In genomic region chr14:68794856-68795601, GRCh38 we compare ENCODE assay signal across 8 cellular contexts. TPM values are rescaled to one million over a fixed set of nuclear protein-coding genes. Genes with fewer than 3 reads are reported as not detected.
DNase-seq lines count a peak whose midpoint lies in the region; ATAC-seq and TF ChIP-seq lines count a peak whose summit lies in the region.

No MANE protein-coding gene starts in this region.

- H3K4me1 ChIP-seq in mucosa of descending colon (ENCODE audit: low read depth) = peaks cover 2% of the 10 kb centered on the region
- peaks cover 5 to 10% of the 10 kb centered on the region in 2 donors for H3K4me1 ChIP-seq in thoracic aorta (ENCODE audit: control insufficient read depth in 1 of 2, low read depth in 2 of 2)

- H3K27me3 Mint-ChIP-seq in activated CD4-positive, alpha-beta T cell treated with anti-CD3 and anti-CD28 coated beads, Interleukin-2, amount 10 ng/mL, durations not matched to agents 7 days and 5 days = peaks cover 2% of the 10 kb centered on the region

- intact Hi-C loops in mucosa of descending colon (cut with DNase I, micrococcal nuclease) = loop anchor here in 1 of 2 donors (5.0 to 10.0 kb wide), 2 partner anchors 400 to 548 kb away; no protein-coding TSS in a partner anchor

- H3K4me3 Mint-ChIP-seq in activated CD4-positive, alpha-beta T cell treated with anti-CD3 and anti-CD28 coated beads, Interleukin-2, amount 10 ng/mL, durations not matched to agents 7 days and 5 days = peak overlapping the region; percentile 88

- peak overlapping the region; percentile 99 for H3K27ac ChIP-seq in C4-2B
- H3K27ac ChIP-seq in thoracic aorta = peak overlapping the region; percentile 99 to 100

- peaks cover 5% of the 10 kb centered on the region for H3K9me3 Mint-ChIP-seq in activated CD4-positive, alpha-beta T cell treated with anti-CD3 and anti-CD28 coated beads, Interleukin-2, amount 10 ng/mL, durations not matched to agents 7 days and 5 days

- H3K36me3 Mint-ChIP-seq in activated CD4-positive, alpha-beta T cell treated with anti-CD3 and anti-CD28 coated beads, Interleukin-2, amount 10 ng/mL, durations not matched to agents 7 days and 5 days (ENCODE audit: low read depth) = peaks cover 34% of the 10 kb centered on the region

- peak; percentile 39 for DNase-seq in activated CD4-positive, alpha-beta T cell treated with anti-CD3 and anti-CD28 coated beads, Interleukin-2, amount 10 ng/mL, durations not matched to agents 7 days and 5 days
- DNase-seq in epithelial cell of esophagus (ENCODE audit: low read depth) (peak; percentile 65), mucosa of descending colon (peak in 2 of 3 donors; percentile 58 to 66), thoracic aorta (ENCODE audit: low spot score) (no peak), NCI-H2029 treated with DMSO at 0.1 percent for 48 hours (lab: John Stamatoyannopoulos, UW) (no peak), AML-193 (lab: John Stamatoyannopoulos, UW) (no peak)

- H3K27ac Mint-ChIP-seq in activated CD4-positive, alpha-beta T cell treated with anti-CD3 and anti-CD28 coated beads, Interleukin-2, amount 10 ng/mL, durations not matched to agents 7 days and 5 days = peak overlapping the region; percentile 100

- ATAC-seq in HG03439 (IDR thresholded peaks at IDR 0.05; ENCODE audit: unreplicated experiment) = peak; percentile 1
- ATAC-seq in mucosa of descending colon = peak; percentile 1
- peak; percentile 19 for ATAC-seq in thoracic aorta (ENCODE audit: insufficient number of reproducible peaks, low FRiP score, low read depth)

- CTCF ChIA-PET in activated CD4-positive, alpha-beta T cell treated with anti-CD3 and anti-CD28 coated beads, Interleukin-2, amount 10 ng/mL, durations not matched to agents 7 days and 5 days (lab: Charles Lee) = interaction anchor here (1.0 to 2.4 kb wide), 6 partner anchors 9 to 550 kb away, joined by 3 to 17 read pairs (median 4); no protein-coding TSS in a partner anchor

- peak overlapping the region; percentile 99 for H3K4me3 ChIP-seq in epithelial cell of esophagus (ENCODE audit: low read length)
- H3K4me3 ChIP-seq in mucosa of descending colon = peak overlapping the region; percentile 65
- peak overlapping the region; percentile 96 for H3K4me3 ChIP-seq in thoracic aorta

- H3K36me3 ChIP-seq in mucosa of descending colon (ENCODE audit: low read depth) = no peaks in the 10 kb centered on the region
- no peaks in the 10 kb centered on the region for H3K36me3 ChIP-seq in thoracic aorta

- no peak for TF ChIP-seq CTCF in C4-2B (conservative IDR thresholded peaks at IDR 0.05)
- no peak for TF ChIP-seq CTCF in epithelial cell of esophagus (IDR thresholded peaks at IDR 0.05; ENCODE audit: insufficient read depth, low read depth, low read length, missing control alignments)
- no peak for TF ChIP-seq CTCF in mucosa of descending colon (IDR thresholded peaks at IDR 0.05)
- TF ChIP-seq CTCF in thoracic aorta (IDR thresholded peaks at IDR 0.05) = no peak

- H3K4me1 Mint-ChIP-seq in activated CD4-positive, alpha-beta T cell treated with anti-CD3 and anti-CD28 coated beads, Interleukin-2, amount 10 ng/mL, durations not matched to agents 7 days and 5 days = peaks cover 32% of the 10 kb centered on the region

- H3K9me3 ChIP-seq in mucosa of descending colon (no peaks in the 10 kb centered on the region), thoracic aorta (no peaks in the 10 kb centered on the region)

- POLR2A ChIA-PET in activated CD4-positive, alpha-beta T cell treated with anti-CD3 and anti-CD28 coated beads, Interleukin-2, amount 10 ng/mL, durations not matched to agents 7 days and 5 days (lab: Charles Lee) = interaction anchor here (0.5 to 1.0 kb wide), 3 partner anchors 20 to 26 kb away, joined by 3 to 4 read pairs (median 3); no protein-coding TSS in a partner anchor

- H3K27me3 ChIP-seq in thoracic aorta (replicated peaks; ENCODE audit: insufficient read depth) = no peaks in the 10 kb centered on the region

RNA-seq across cellular contexts. Expression of gene ZFP36L1, which starts 2.2 kb away (rescaled TPM):
- 10 to 100 TPM; 81.7 to 82.2 TPM for total RNA-seq in activated CD4-positive, alpha-beta T cell treated with anti-CD3 and anti-CD28 coated beads, Interleukin-2, amount 10 ng/mL, durations not matched to agents 7 days and 5 days
- total RNA-seq in mucosa of descending colon = 100 to 1,000 TPM in 2 of 3 donors, 10 to 100 TPM in 1; 79.8 to 472 (median 103) TPM
- total RNA-seq in thoracic aorta = 100 to 1,000 TPM; 233 to 326 TPM

Comparison
In these comparisons a context has a peak if more than half of its experiments do, and no peak if none do; other contexts are left out.
1. DNase-seq: peak in activated CD4-positive, alpha-beta T cell treated with anti-CD3 and anti-CD28 coated beads, Interleukin-2, amount 10 ng/mL, durations not matched to agents 7 days and 5 days (single experiment), epithelial cell of esophagus (single experiment) and mucosa of descending colon (2 of 3); none in thoracic aorta (single experiment), NCI-H2029 treated with DMSO at 0.1 percent for 48 hours (single experiment) and AML-193 (0 of 2).
2. Peak in every context shown above with its lines, with median percentiles within 50 percentile points of each other: ATAC-seq and H3K4me3 ChIP-seq.